In the genomic region with DNA sequence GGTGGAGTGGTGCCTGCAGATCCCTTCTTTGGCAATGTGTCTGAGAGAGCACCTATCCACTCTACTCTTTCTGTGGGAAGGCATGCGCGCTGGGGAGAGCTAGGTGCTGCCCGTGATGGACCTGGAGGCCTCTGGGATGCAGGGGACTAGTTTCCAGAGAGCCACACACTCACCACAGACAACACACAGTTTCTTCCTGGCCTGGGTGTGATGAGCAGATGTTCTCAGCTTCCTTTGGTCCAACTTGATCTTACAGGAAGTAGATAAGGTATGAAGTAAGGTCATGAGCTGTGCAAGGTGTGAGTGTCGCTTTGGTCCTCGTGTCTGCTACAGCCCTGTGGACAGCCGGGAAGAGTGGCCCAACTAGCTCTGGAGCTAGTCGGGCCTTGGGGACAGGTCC, we compare ENCODE assay signal across 9 cellular contexts. TPM values are rescaled to one million over a fixed set of nuclear protein-coding genes. Genes with fewer than 3 reads are reported as not detected.
DNase-seq lines count a peak whose midpoint lies in the region; ATAC-seq, FAIRE-seq and TF ChIP-seq lines count a peak whose summit lies in the region.
"Had no signal": no experiment of that assay in that cellular context is flagged by ENCODE, and none has a peak within 500 bp of the region (broad histone marks: within the 10 kb centered on the region; RNA-seq: fewer than 3 reads in every experiment).

No MANE protein-coding gene starts in this region.

- H3K36me3 ChIP-seq in Peyer's patch (no peaks in the 10 kb centered on the region), GM12878 (ENCODE audit: control insufficient read depth in 2 of 2, insufficient read depth in 2 of 2, low read length in 1 of 2) (peaks cover 0 to 11% of the 10 kb centered on the region in 2 experiments; a peak in 3 of 4 replicates), neutrophil (no peaks in the 10 kb centered on the region)

- H3K4me2 ChIP-seq in GM12878 (ENCODE audit: control insufficient read depth, insufficient read depth), result no peak overlapping the region

- no peak for DNase-seq in GM12892 (ENCODE audit: insufficient read length)
- DNase-seq in Peyer's patch, result no peak
- DNase-seq in GM12878 (ENCODE audit: low read depth, low spot score), result no peak
- DNase-seq in posterior cingulate gyrus, result no peak
- DNase-seq in UCSD-AML1 (lab: John Stamatoyannopoulos, UW; ENCODE audit: unreplicated experiment), result no peak
- DNase-seq in G401 (ENCODE audit: low spot score), result no peak
- DNase-seq: COR-L47 had no signal

- no peak for TF ChIP-seq CTCF in Peyer's patch (IDR thresholded peaks at IDR 0.05)
- no peak for TF ChIP-seq CTCF in GM12878 (IDR thresholded peaks at IDR 0.05 in 2 of 3, conservative IDR thresholded peaks at IDR 0.05 in 1 of 3; ENCODE audit: control insufficient read depth in 2 of 3, extremely low read depth in 1 of 3, insufficient read depth in 1 of 3, low read depth in 3 of 3, low read length in 3 of 3)
- no peak for TF ChIP-seq CTCF in neutrophil (IDR thresholded peaks at IDR 0.05)

- FAIRE-seq in GM12892 (lab: Jason Lieb, UNC) (peak; percentile 33), GM12878 (lab: Jason Lieb, UNC) (no peak)

- WGBS in GM12878 (ENCODE audit: insufficient coverage, insufficient replicate concordance, low lambda C conversion rate, missing lambda C conversion rate), result 88% methylated on average over 7 of the region's 7 CpGs

- TF ChIP-seq POLR2A in GM12892 (IDR thresholded peaks at IDR 0.05; ENCODE audit: low read depth, low read length) (no peak), Peyer's patch (IDR thresholded peaks at IDR 0.05) (no peak), GM12878 (IDR thresholded peaks at IDR 0.05; ENCODE audit: low read depth, low read length) (no peak)

- H3K4me1 ChIP-seq in Peyer's patch, result peaks cover 0 to 43% (median 38%) of the 10 kb centered on the region in 4 donors
- H3K4me1 ChIP-seq in GM12878 (ENCODE audit: control insufficient read depth, insufficient read depth, low read length), result peaks cover 32% of the 10 kb centered on the region
- peaks cover 56 to 65% of the 10 kb centered on the region in 2 experiments for H3K4me1 ChIP-seq in neutrophil (ENCODE audit: control insufficient read depth in 1 of 2, insufficient read depth in 1 of 2, low read depth in 1 of 2, low read length in 1 of 2)

- H3K27me3 ChIP-seq in Peyer's patch, result no peaks in the 10 kb centered on the region
- no peaks in the 10 kb centered on the region for H3K27me3 ChIP-seq in GM12878 (replicated peaks in 1 of 2; ENCODE audit: control insufficient read depth in 2 of 2, insufficient read depth in 2 of 2, low read length in 1 of 2)
- no peaks in the 10 kb centered on the region for H3K27me3 ChIP-seq in neutrophil

- no peak overlapping the region for H2AFZ ChIP-seq in GM12878 (ENCODE audit: control insufficient read depth, low read depth, low read length)

- no TSS peak for BruUV-seq in GM12878 (replicated peaks; lab: Mats Ljungman, UMichigan)

- RAD21 ChIA-PET in GM12878 (lab: Charles Lee; ENCODE audit: unreplicated experiment), result interaction anchor here (1.5 kb wide), 1 partner anchor 22 kb away, joined by 4 read pairs; no protein-coding TSS in a partner anchor

- H3K79me2 ChIP-seq in GM12878 (ENCODE audit: control insufficient read depth, insufficient read depth, low read length), result peaks cover 6% of the 10 kb centered on the region

- H4K20me1 ChIP-seq in GM12878 (ENCODE audit: control insufficient read depth, insufficient read depth), result no peaks in the 10 kb centered on the region

- POLR2A ChIA-PET in GM12878 (lab: Charles Lee), result no interaction called here

- H3K9me3 ChIP-seq in Peyer's patch (no peaks in the 10 kb centered on the region), GM12878 (replicated peaks; ENCODE audit: control insufficient read depth, insufficient read depth, low read length) (no peaks in the 10 kb centered on the region), neutrophil (no peaks in the 10 kb centered on the region)
- H3K9me3 ChIP-seq: mucosa of descending colon had no signal

- H3K27ac ChIP-seq in Peyer's patch, result peak overlapping the region; percentile 77 to 97 (median 85)
- peak overlapping the region; percentile 9; the same call in 1 of the 2 replicates for H3K27ac ChIP-seq in GM12878 (ENCODE audit: control insufficient read depth, insufficient read depth)
- H3K27ac ChIP-seq in neutrophil, result peak overlapping the region; percentile 96

- in situ Hi-C loops in GM12878 (cut with MboI) (no loop called here), G401 (cut with HindIII; ENCODE audit: low sequenced_read_pairs) (no loop called here)

- SMC1A ChIA-PET in GM12878 (lab: Charles Lee; ENCODE audit: uncharacterized antibody, unreplicated experiment), result no interaction called here

- no peak for TF ChIP-seq RAD21 in GM12878 (IDR thresholded peaks at IDR 0.05; ENCODE audit: insufficient read depth, low read depth, low read length)

- H3K4me3 ChIP-seq in Peyer's patch (no peak overlapping the region), GM12878 (no peak overlapping the region), neutrophil (ENCODE audit: low read depth in 1 of 2, low read length in 1 of 2) (peak overlapping the region; percentile 93 to 99)
- H3K4me3 ChIP-seq: mucosa of descending colon had no signal

- no peak for TF ChIP-seq EP300 in GM12878 (IDR thresholded peaks at IDR 0.05; ENCODE audit: borderline replicate concordance in 1 of 2, control insufficient read depth in 1 of 2, low read depth in 2 of 2, low read length in 2 of 2)

- CTCF ChIA-PET in GM12878 (lab: Yijun Ruan, JAX), result interaction anchor here (1.0 to 7.5 kb wide), 5 partner anchors 11 to 144 kb away, joined by 3 to 94 read pairs (median 5); a partner anchor contains a TSS

- no peak overlapping the region for H3K9ac ChIP-seq in GM12878 (ENCODE audit: control insufficient read depth, insufficient read depth, low read length)

- intact Hi-C loops in GM12878 (cut with micrococcal nuclease; ENCODE audit: unreplicated experiment), result no loop called here
- intact Hi-C loops in posterior cingulate gyrus (cut with DNase I), result no loop called here

- ATAC-seq in GM12878, result no peak
- ATAC-seq: mucosa of descending colon had no signal

TF ChIP-seq in GM12878, 131 proteins besides CTCF, POLR2A, EP300 and RAD21 (continues in another document):
- TF ChIP-seq FOXM1 (IDR thresholded peaks at IDR 0.05; ENCODE audit: low read depth, low read length) (no peak), HDAC6 (IDR thresholded peaks at IDR 0.05; ENCODE audit: unreplicated experiment) (no peak), BCL11A (IDR thresholded peaks at IDR 0.05; ENCODE audit: low read depth, low read length) (no peak), EZH2 (IDR thresholded peaks at IDR 0.05; ENCODE audit: borderline replicate concordance, control insufficient read depth, low read depth, low read length) (no peak)
- TF ChIP-seq, protein P1, sequence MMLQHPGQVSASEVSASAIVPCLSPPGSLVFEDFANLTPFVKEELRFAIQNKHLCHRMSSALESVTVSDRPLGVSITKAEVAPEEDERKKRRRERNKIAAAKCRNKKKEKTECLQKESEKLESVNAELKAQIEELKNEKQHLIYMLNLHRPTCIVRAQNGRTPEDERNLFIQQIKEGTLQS (IDR thresholded peaks at IDR 0.05; ENCODE audit: borderline replicate concordance, extremely low read depth, low read depth, low read length), result no peak
- TF ChIP-seq, protein P2, sequence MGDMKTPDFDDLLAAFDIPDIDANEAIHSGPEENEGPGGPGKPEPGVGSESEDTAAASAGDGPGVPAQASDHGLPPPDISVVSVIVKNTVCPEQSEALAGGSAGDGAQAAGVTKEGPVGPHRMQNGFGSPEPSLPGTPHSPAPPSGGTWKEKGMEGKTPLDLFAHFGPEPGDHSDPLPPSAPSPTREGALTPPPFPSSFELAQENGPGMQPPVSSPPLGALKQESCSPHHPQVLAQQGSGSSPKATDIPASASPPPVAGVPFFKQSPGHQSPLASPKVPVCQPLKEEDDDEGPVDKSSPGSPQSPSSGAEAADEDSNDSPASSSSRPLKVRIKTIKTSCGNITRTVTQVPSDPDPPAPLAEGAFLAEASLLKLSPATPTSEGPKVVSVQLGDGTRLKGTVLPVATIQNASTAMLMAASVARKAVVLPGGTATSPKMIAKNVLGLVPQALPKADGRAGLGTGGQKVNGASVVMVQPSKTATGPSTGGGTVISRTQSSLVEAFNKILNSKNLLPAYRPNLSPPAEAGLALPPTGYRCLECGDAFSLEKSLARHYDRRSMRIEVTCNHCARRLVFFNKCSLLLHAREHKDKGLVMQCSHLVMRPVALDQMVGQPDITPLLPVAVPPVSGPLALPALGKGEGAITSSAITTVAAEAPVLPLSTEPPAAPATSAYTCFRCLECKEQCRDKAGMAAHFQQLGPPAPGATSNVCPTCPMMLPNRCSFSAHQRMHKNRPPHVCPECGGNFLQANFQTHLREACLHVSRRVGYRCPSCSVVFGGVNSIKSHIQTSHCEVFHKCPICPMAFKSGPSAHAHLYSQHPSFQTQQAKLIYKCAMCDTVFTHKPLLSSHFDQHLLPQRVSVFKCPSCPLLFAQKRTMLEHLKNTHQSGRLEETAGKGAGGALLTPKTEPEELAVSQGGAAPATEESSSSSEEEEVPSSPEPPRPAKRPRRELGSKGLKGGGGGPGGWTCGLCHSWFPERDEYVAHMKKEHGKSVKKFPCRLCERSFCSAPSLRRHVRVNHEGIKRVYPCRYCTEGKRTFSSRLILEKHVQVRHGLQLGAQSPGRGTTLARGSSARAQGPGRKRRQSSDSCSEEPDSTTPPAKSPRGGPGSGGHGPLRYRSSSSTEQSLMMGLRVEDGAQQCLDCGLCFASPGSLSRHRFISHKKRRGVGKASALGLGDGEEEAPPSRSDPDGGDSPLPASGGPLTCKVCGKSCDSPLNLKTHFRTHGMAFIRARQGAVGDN (IDR thresholded peaks at IDR 0.05), result no peak

RNA-seq across cellular contexts. Expression of a gene that starts 27.3 kb away (rescaled TPM):
- not detected for polyA plus RNA-seq in GM12892 (2012; ENCODE audit: missing spikeins)
- total RNA-seq in Peyer's patch (100 to 1,000 TPM in 2 of 4 donors, 10 to 100 TPM in 2; 10.7 to 367 (median 209) TPM), GM12878 (2014; rRNA removed) (0.11 TPM in 1 of 2 replicates, not detected in the other), GM12878 (2014; rRNA removed; fragmentation: Illumina TruSeq; extraction: Trizol) (not detected in 2 replicates), GM12878 (2021) (0.11 and 0.31 TPM in 2 replicates)
- 0.44 and 0.54 TPM in 2 replicates for total RNA-seq in GM12878 (2013; cell fraction: nucleolus; rRNA removed)
- not detected for polyA plus RNA-seq in GM12878 (2011; ENCODE audit: low read depth)
- polyA plus RNA-seq in GM12878 (2011; rRNA removed) (0.06 and 0.12 TPM in 2 replicates), GM12878 (2014; fragmentation: Illumina TruSeq; extraction: Trizol) (not detected in 2 replicates), GM12878 (2014; fragmentation: Nextera tagmentation; extraction: Ambion mirVana) (not detected), GM12878 (2014; rRNA removed) (0.04 and 0.08 TPM in 2 replicates), GM12878 (2016; fragmentation: Nextera tagmentation; extraction: Ambion mirVana) (under 1 TPM in 1 of 2 experiments, not detected in 1; 0.05 TPM)
- 0.16 and 0.22 TPM in 2 replicates for polyA plus RNA-seq in GM12878 (2011; cell fraction: cytosol; rRNA removed)
- 1.3 and 1.4 TPM in 2 replicates for polyA plus RNA-seq in GM12878 (2011; cell fraction: nucleus; rRNA removed)
- 0.03 and 0.04 TPM in 2 replicates for polyA plus RNA-seq in GM12878 (2012)
- polyA minus RNA-seq in GM12878 (2011; rRNA and poly(A)+ RNA removed), result 0.21 and 0.22 TPM in 2 replicates
- polyA minus RNA-seq in GM12878 (2011; cell fraction: cytosol; rRNA and poly(A)+ RNA removed), result not detected in 2 replicates
- 0.60 and 0.86 TPM in 2 replicates for polyA minus RNA-seq in GM12878 (2011; cell fraction: nucleus; rRNA and poly(A)+ RNA removed)
- total RNA-seq in G401 (2014; rRNA removed; shearing (Covaris generic)), result not detected in 2 replicates

Comparison
In these comparisons a context has a peak if more than half of its experiments do, and no peak if none do; other contexts are left out.
1. H3K27ac ChIP-seq: peak in every context shown above with its lines; median percentile 96 in neutrophil; 85 in Peyer's patch; 9 in GM12878.
2. H3K4me3 ChIP-seq: peak in neutrophil (2 of 2); none in Peyer's patch (0 of 4) and GM12878 (single experiment).
3. RNA of a gene that starts 27.3 kb away (total RNA-seq): 10.7 to 367 TPM in Peyer's patch; 0.11 to 0.54 TPM in GM12878 and not detected in G401; every median in the first group is over 4 times any median in the second.